ENCODE assay signal across 6 cellular contexts in genomic region chr6:86146751-86147150, GRCh38.
DNase-seq lines count a peak whose midpoint lies in the region; TF ChIP-seq lines count a peak whose summit lies in the region.
"Not testable (repeated sequence)": the region's sequence is repeated elsewhere in the genome, so short reads cannot be mapped to it uniquely, and the experiment has no call there.

No MANE protein-coding gene starts in this region.

- H3K4me3 Mint-ChIP-seq in type B pancreatic cell, result not testable (repeated sequence)

- peak; percentile 65 for DNase-seq in DMS 273 (lab: John Stamatoyannopoulos, UW; ENCODE audit: unreplicated experiment)
- peak; percentile 11 for DNase-seq in NCI-H1105 treated with DMSO at 0.1 percent for 48 hours (lab: John Stamatoyannopoulos, UW)
- DNase-seq in NCI-H2171 treated with DMSO at 0.1 percent for 48 hours (lab: John Stamatoyannopoulos, UW), result peak; percentile 82
- DNase-seq in SK-N-DZ (ENCODE audit: low spot score), result peak; percentile 38
- peak; percentile 49 for DNase-seq in left kidney (ENCODE audit: low read depth, low spot score)
- not testable (repeated sequence) for DNase-seq in type B pancreatic cell (ENCODE audit: extremely low spot score, unreplicated experiment)

- H3K27me3 Mint-ChIP-seq in type B pancreatic cell, result not testable (repeated sequence)

- not testable (repeated sequence) for H3K36me3 Mint-ChIP-seq in type B pancreatic cell

- peak overlapping the region; percentile 68 for H3K27ac Mint-ChIP-seq in type B pancreatic cell

- not testable (repeated sequence) for TF ChIP-seq CTCF in type B pancreatic cell (conservative IDR thresholded peaks at IDR 0.05)

- H3K4me1 Mint-ChIP-seq in type B pancreatic cell (ENCODE audit: unreplicated experiment), result not testable (repeated sequence)

- not testable (repeated sequence) for H3K9me3 Mint-ChIP-seq in type B pancreatic cell
